2 cellular contexts compared by ENCODE assay signal in genomic region chr14:58647777-58648176, GRCh38.
TF ChIP-seq lines count a peak whose summit lies in the region.

No MANE protein-coding gene starts in this region.

TF ChIP-seq in HepG2, 621 proteins besides CTCF, POLR2A, EP300 and RAD21:
- no peak for TF ChIP-seq MATR3 (CRISPR knock-in tag; IDR thresholded peaks at IDR 0.05)
- no peak for TF ChIP-seq SPEN (CRISPR knock-in tag; IDR thresholded peaks at IDR 0.05; ENCODE audit: low read depth)
- no peak for TF ChIP-seq ZNF251 (CRISPR knock-in tag; IDR thresholded peaks at IDR 0.05)
- no peak for TF ChIP-seq ELF4 (CRISPR knock-in tag; IDR thresholded peaks at IDR 0.05; ENCODE audit: borderline replicate concordance)
- no peak for TF ChIP-seq PCBP1 (IDR thresholded peaks at IDR 0.05; ENCODE audit: borderline replicate concordance, low read depth, low read length)
- no peak for TF ChIP-seq ZBTB3 (CRISPR knock-in tag; IDR thresholded peaks at IDR 0.05; ENCODE audit: borderline replicate concordance, low read depth)
- no peak for TF ChIP-seq ARNT2 (CRISPR knock-in tag; IDR thresholded peaks at IDR 0.05; ENCODE audit: low read depth)
- TF ChIP-seq FOXP1 (IDR thresholded peaks at IDR 0.05): no peak
- TF ChIP-seq FOXP1 (CRISPR knock-in tag; IDR thresholded peaks at IDR 0.05): no peak
- no peak for TF ChIP-seq KAT2B (IDR thresholded peaks at IDR 0.05; ENCODE audit: borderline replicate concordance, low read depth, low read length)
- TF ChIP-seq BCL6 (CRISPR knock-in tag; IDR thresholded peaks at IDR 0.05): no peak
TF ChIP-seq in HepG2: peak in this region for 0.

TF ChIP-seq in neural cell, 6 proteins besides CTCF, POLR2A, EP300 and RAD21:
- TF ChIP-seq SMC3 (conservative IDR thresholded peaks at IDR 0.05; ENCODE audit: poor library complexity): no peak
- no peak for TF ChIP-seq EZH2 (IDR thresholded peaks at IDR 0.05; ENCODE audit: borderline replicate concordance, insufficient read depth, low read length, poor library complexity, severe bottlenecking)
